8 cellular contexts compared by ENCODE assay signal in the genomic region with DNA sequence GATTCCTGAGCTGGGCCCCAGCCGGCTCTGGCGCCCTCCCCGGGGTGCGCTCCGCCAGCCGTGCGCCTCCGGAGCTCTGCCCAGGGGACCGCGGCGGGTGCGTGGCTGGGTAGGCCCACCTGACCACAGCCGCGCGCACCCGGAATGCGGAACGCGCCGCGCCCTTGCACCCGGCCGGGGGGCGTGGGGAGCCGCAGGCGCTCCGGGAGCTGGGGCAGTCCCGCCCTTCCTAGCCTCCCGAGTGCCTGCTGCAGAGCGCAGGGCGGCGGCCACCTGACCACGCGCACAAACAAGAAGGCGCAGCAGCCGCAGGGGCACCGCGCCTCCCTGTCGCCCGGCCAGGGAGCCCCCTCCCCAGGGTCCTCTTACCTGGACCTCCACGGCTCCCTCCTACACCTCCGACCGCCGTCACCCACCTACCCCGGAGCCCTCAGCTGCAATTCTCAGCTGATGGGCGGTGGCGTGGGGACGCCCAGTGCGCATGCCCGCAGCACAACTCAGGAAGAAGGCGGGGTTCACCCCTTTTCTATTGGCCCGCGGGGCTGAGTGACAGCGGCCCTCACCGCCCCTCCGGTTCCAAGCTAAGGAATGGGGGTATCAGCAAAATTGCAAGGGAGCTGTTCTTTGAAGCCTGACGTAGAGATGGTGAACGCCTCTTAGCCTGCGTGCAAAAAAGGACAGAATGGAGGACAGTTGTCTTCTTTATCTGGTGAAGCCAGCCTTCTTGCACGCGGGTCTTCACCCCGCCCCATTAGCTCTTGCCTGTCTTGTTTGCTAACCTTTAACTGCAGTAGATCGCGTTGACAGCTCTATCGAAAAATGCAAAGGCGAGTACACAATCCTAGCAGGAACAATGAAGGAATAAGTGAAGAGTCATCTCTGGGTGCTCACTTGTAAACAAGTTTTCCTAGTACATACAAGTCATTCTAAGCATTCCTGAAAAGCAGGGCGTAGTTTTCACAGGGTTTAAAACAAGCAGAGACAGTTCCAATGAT. TPM values are rescaled to one million over a fixed set of nuclear protein-coding genes. Genes with fewer than 3 reads are reported as not detected.
DNase-seq lines count a peak whose midpoint lies in the region; ATAC-seq lines count a peak whose summit lies in the region.

Gene STX7 (minus strand): TSS at position 479 of the 995 bp plus-strand sequence. CDS start 9,586 bp downstream, outside the sequence.

- H3K4me1 Mint-ChIP-seq in dendritic cell treated with granulocyte-macrophage colony-stimulating factor and Interleukin-4, amounts not matched to agents 40 ng/mL and 50 ng/mL, for 4 days (ENCODE audit: low read depth): peaks cover 48% of the 10 kb centered on the region

- peaks cover 2% of the 10 kb centered on the region for H3K27me3 Mint-ChIP-seq in dendritic cell treated with granulocyte-macrophage colony-stimulating factor and Interleukin-4, amounts not matched to agents 40 ng/mL and 50 ng/mL, for 4 days

- intact Hi-C loops in dendritic cell treated with granulocyte-macrophage colony-stimulating factor and Interleukin-4, amounts not matched to agents 40 ng/mL and 50 ng/mL, for 4 days (cut with micrococcal nuclease): loop anchor here (1.0 kb wide), 1 partner anchor 301 kb away; the partner anchor contains the start of gene RPS12

- ATAC-seq in GM19328 (IDR thresholded peaks at IDR 0.05; ENCODE audit: unreplicated experiment): peak; percentile 91
- peak; percentile 72 for ATAC-seq in HG03469 (IDR thresholded peaks at IDR 0.05; ENCODE audit: unreplicated experiment)
- ATAC-seq in left lobe of liver: peak; percentile 95

- peak within 1 kb of the TSS; percentile 94 for H3K4me3 Mint-ChIP-seq in dendritic cell treated with granulocyte-macrophage colony-stimulating factor and Interleukin-4, amounts not matched to agents 40 ng/mL and 50 ng/mL, for 4 days

- no peaks in the 10 kb centered on the region for H3K9me3 Mint-ChIP-seq in dendritic cell treated with granulocyte-macrophage colony-stimulating factor and Interleukin-4, amounts not matched to agents 40 ng/mL and 50 ng/mL, for 4 days

- H3K36me3 Mint-ChIP-seq in dendritic cell treated with granulocyte-macrophage colony-stimulating factor and Interleukin-4, amounts not matched to agents 40 ng/mL and 50 ng/mL, for 4 days (ENCODE audit: low read depth): peaks cover 35% of the 10 kb centered on the region

- DNase-seq in C1 segment of cervical spinal cord (lab: John Stamatoyannopoulos, UW): peak; percentile 45 to 97 (median 92)
- peak; percentile 91 for DNase-seq in NCI-H748 (lab: John Stamatoyannopoulos, UW; ENCODE audit: unreplicated experiment)
- DNase-seq in activated CD4-positive, alpha-beta T cell treated with anti-CD3 and anti-CD28 coated beads, Interleukin-2, amount 50 U/mL, for 4 hours: peak; percentile 79 to 80
- peak; percentile 94 for DNase-seq in left lobe of liver (ENCODE audit: low spot score)
- peak; percentile 87 to 88 for DNase-seq in stimulated activated CD4-positive, alpha-beta T cell treated with anti-CD3 and anti-CD28 coated beads, Interleukin-2, amount 100 ng/mL, for 24 hours

- peak within 1 kb of the TSS; percentile 94 for H3K27ac Mint-ChIP-seq in dendritic cell treated with granulocyte-macrophage colony-stimulating factor and Interleukin-4, amounts not matched to agents 40 ng/mL and 50 ng/mL, for 4 days

RNA-seq across cellular contexts. Expression of gene STX7, which starts in this region (rescaled TPM):
- total RNA-seq in left lobe of liver: 13.5 TPM

Comparison
In these comparisons a context has a peak if more than half of its experiments do, and no peak if none do; other contexts are left out.
1. Peak in every context shown above with its lines: DNase-seq and ATAC-seq.